In the genomic region with DNA sequence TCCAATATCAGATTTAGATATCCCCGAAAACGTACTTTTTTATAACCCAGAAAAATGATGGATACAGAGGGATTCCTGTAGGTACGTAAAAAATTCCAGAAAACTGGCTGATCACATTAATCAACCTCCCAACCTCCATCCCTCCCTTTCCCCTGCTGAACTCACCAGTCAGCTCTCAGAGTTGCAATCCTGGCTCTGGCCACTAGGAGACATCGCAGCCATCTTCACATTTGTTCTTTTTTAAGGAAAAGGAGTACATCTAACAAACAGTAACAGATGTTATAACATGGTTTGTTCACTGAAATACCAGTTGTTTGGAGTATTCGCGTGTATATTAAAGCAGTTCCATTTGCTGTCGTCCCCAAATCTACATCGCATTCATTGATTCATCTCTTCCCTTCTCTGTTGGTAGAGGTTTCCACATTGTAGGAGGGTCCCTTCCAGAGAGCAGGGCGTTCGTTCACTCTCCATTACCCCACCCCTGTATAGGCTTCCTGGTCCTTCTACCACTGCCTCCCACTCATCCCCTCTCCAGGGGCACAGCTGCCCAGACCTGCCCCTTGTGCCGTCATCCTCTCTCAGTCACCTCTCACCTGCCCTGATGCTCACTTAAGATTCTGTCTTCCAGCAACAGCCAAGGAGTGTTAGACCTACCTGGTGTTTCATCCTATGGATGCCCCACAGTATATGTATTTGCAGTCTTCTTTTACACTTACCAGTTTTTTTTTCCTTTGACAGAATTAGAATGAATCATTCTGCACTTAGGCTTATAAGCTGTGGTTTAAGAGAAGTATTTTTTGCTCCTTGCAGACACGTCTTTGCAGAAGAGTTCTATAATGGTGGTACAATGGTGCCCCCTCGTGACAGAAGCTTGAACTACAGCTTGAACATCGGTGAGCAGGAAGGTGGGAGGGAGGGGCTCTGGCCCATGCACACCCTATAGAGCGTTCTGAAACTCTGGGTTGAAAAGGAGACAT, we compare ENCODE assay signal across 9 cellular contexts. TPM values are rescaled to one million over a fixed set of nuclear protein-coding genes. Genes with fewer than 3 reads are reported as not detected.
DNase-seq lines count a peak whose midpoint lies in the region; ATAC-seq and TF ChIP-seq lines count a peak whose summit lies in the region.
"Had no signal": no experiment of that assay in that cellular context is flagged by ENCODE, and none has a peak within 500 bp of the region (broad histone marks: within the 10 kb centered on the region; RNA-seq: fewer than 3 reads in every experiment).

No MANE protein-coding gene starts in this region.

- no peaks in the 10 kb centered on the region for H3K9me3 Mint-ChIP-seq in CD4-positive, alpha-beta T cell
- H3K9me3 Mint-ChIP-seq in activated CD4-positive, alpha-beta memory T cell treated with anti-CD3 and anti-CD28 coated beads for 36 hours = no peaks in the 10 kb centered on the region
- H3K9me3 Mint-ChIP-seq: activated naive CD4-positive, alpha-beta T cell treated with anti-CD3 and anti-CD28 coated beads, Interleukin-2, amount 50 U/mL, for 24 hours had no signal

- no peak overlapping the region for H3K4me3 ChIP-seq in effector memory CD4-positive, alpha-beta T cell (ENCODE audit: insufficient read depth, low read depth, low read length, poor library complexity, severe bottlenecking)

- H3K9me3 ChIP-seq in CD4-positive, alpha-beta T cell (ENCODE audit: control insufficient read depth, low read length) = no peaks in the 10 kb centered on the region
- H3K9me3 ChIP-seq in effector memory CD4-positive, alpha-beta T cell (ENCODE audit: control insufficient read depth, low read length) = no peaks in the 10 kb centered on the region

- CTCF ChIA-PET in CD4-positive, alpha-beta T cell (lab: Charles Lee) = interaction anchor here (0.7 to 2.0 kb wide), 7 partner anchors 24 to 1488 kb away, joined by 3 to 6 read pairs (median 3); no protein-coding TSS in a partner anchor
- CTCF ChIA-PET in activated CD4-positive, alpha-beta memory T cell treated with anti-CD3 and anti-CD28 coated beads for 36 hours (lab: Charles Lee) = interaction anchor here (0.5 to 2.4 kb wide), 16 partner anchors 12 to 832 kb away, joined by 3 to 9 read pairs (median 4); no protein-coding TSS in a partner anchor

- TF ChIP-seq CTCF in CD4-positive, alpha-beta T cell (IDR thresholded peaks at IDR 0.05) = peak; percentile 58

- H3K4me1 ChIP-seq in effector memory CD4-positive, alpha-beta T cell (ENCODE audit: control insufficient read depth, insufficient read depth, low read length, poor library complexity, severe bottlenecking) = no peaks in the 10 kb centered on the region

- peak overlapping the region; percentile 43 for H3K4me3 Mint-ChIP-seq in CD4-positive, alpha-beta T cell
- no peak overlapping the region for H3K4me3 Mint-ChIP-seq in activated CD4-positive, alpha-beta memory T cell treated with anti-CD3 and anti-CD28 coated beads for 36 hours
- H3K4me3 Mint-ChIP-seq: activated naive CD4-positive, alpha-beta T cell treated with anti-CD3 and anti-CD28 coated beads, Interleukin-2, amount 50 U/mL, for 24 hours had no signal

- no peaks in the 10 kb centered on the region for H3K27me3 Mint-ChIP-seq in CD4-positive, alpha-beta T cell
- no peaks in the 10 kb centered on the region for H3K27me3 Mint-ChIP-seq in activated CD4-positive, alpha-beta memory T cell treated with anti-CD3 and anti-CD28 coated beads for 36 hours
- H3K27me3 Mint-ChIP-seq: activated naive CD4-positive, alpha-beta T cell treated with anti-CD3 and anti-CD28 coated beads, Interleukin-2, amount 50 U/mL, for 24 hours had no signal

- H3K27me3 ChIP-seq in CD4-positive, alpha-beta T cell (ENCODE audit: control insufficient read depth, insufficient read depth, low read length) = no peaks in the 10 kb centered on the region
- no peaks in the 10 kb centered on the region for H3K27me3 ChIP-seq in effector memory CD4-positive, alpha-beta T cell (replicated peaks; ENCODE audit: control insufficient read depth, insufficient read depth, low read length, poor library complexity, severe bottlenecking)

- H3K36me3 Mint-ChIP-seq in CD4-positive, alpha-beta T cell (ENCODE audit: low read depth) = peaks cover 15% of the 10 kb centered on the region
- peaks cover 4% of the 10 kb centered on the region for H3K36me3 Mint-ChIP-seq in activated CD4-positive, alpha-beta memory T cell treated with anti-CD3 and anti-CD28 coated beads for 36 hours
- H3K36me3 Mint-ChIP-seq: activated naive CD4-positive, alpha-beta T cell treated with anti-CD3 and anti-CD28 coated beads, Interleukin-2, amount 50 U/mL, for 24 hours had no signal

- H3K27ac Mint-ChIP-seq in CD4-positive, alpha-beta T cell = no peak overlapping the region
- H3K27ac Mint-ChIP-seq in activated CD4-positive, alpha-beta memory T cell treated with anti-CD3 and anti-CD28 coated beads for 36 hours = no peak overlapping the region
- H3K27ac Mint-ChIP-seq: activated naive CD4-positive, alpha-beta T cell treated with anti-CD3 and anti-CD28 coated beads, Interleukin-2, amount 50 U/mL, for 24 hours had no signal

- peaks cover 10% of the 10 kb centered on the region for H3K4me1 Mint-ChIP-seq in CD4-positive, alpha-beta T cell (ENCODE audit: low read depth)
- peaks cover 5% of the 10 kb centered on the region for H3K4me1 Mint-ChIP-seq in activated CD4-positive, alpha-beta memory T cell treated with anti-CD3 and anti-CD28 coated beads for 36 hours (ENCODE audit: low read depth)

- peak; percentile 88 for ATAC-seq in CD4-positive, alpha-beta T cell (ENCODE audit: poor library complexity)
- ATAC-seq in GM19043 (IDR thresholded peaks at IDR 0.05; ENCODE audit: low read depth, unreplicated experiment) = peak; percentile 81
- ATAC-seq in HG03280 (IDR thresholded peaks at IDR 0.05; ENCODE audit: unreplicated experiment) = peak; percentile 88

- POLR2A ChIA-PET in CD4-positive, alpha-beta T cell (lab: Charles Lee) = no interaction called here
- POLR2A ChIA-PET in activated CD4-positive, alpha-beta memory T cell treated with anti-CD3 and anti-CD28 coated beads for 36 hours (lab: Charles Lee) = no interaction called here

- no peaks in the 10 kb centered on the region for H3K36me3 ChIP-seq in effector memory CD4-positive, alpha-beta T cell (ENCODE audit: control insufficient read depth, insufficient read depth, low read length)

- no peak overlapping the region for H3K27ac ChIP-seq in CD4-positive, alpha-beta T cell (ENCODE audit: low read depth, low read length)
- H3K27ac ChIP-seq in effector memory CD4-positive, alpha-beta T cell (ENCODE audit: insufficient read depth, low read length, poor library complexity, severe bottlenecking) = no peak overlapping the region

- peak; percentile 49 to 69 (median 62) for DNase-seq in CD4-positive, alpha-beta T cell
- DNase-seq in NCI-H69 (lab: John Stamatoyannopoulos, UW) (peak; percentile 56), myocyte (ENCODE audit: low read depth) (peak; percentile 71)
- peak; percentile 80 for DNase-seq in activated CD4-positive, alpha-beta memory T cell treated with anti-CD3 and anti-CD28 coated beads for 36 hours
- DNase-seq in effector memory CD4-positive, alpha-beta T cell = peak; percentile 22 to 50 (median 46)
- peak; percentile 50 for DNase-seq in stimulated activated CD8-positive, alpha-beta memory T cell treated with anti-CD3 and anti-CD28 coated beads, Interleukin-7, amount 100 ng/mL, for 24 hours (ENCODE audit: low read depth)

- intact Hi-C loops in CD4-positive, alpha-beta T cell (cut with DNase I, micrococcal nuclease) = loop anchor here in 1 of 2 experiments (2.0 kb wide), 1 partner anchor 831 kb away; no protein-coding TSS in a partner anchor
- intact Hi-C loops in activated CD4-positive, alpha-beta memory T cell treated with anti-CD3 and anti-CD28 coated beads for 36 hours (cut with micrococcal nuclease) = no loop called here

RNA-seq across cellular contexts. Expression of a gene that starts 36.8 kb away (rescaled TPM):
- total RNA-seq in CD4-positive, alpha-beta T cell = not detected
- total RNA-seq in activated CD4-positive, alpha-beta memory T cell treated with anti-CD3 and anti-CD28 coated beads for 36 hours = not detected
- 0.43 TPM in 1 of 2 replicates, not detected in the other for total RNA-seq in myocyte
- 0.37 TPM for polyA plus RNA-seq in myocyte (2012)
